In the genomic region with DNA sequence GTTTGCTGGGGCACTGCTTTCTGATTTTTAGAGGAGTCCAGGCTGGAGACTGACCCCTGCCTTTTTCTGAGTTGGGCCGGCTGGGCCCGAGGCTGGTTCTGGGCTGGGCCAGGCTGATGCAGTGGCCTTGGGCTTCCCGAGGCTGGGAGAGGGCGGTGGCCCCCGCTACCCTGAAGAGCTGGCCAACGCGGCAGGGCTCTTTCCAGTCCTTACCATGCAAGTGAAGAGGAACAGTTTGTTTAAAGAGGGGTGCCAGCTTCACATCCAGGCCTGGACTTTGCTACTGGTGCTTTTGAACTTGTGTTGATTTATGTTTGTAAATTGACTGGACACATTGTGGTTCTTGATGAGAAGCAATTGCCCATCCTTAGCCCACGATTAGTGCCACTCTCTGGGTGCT, we compare ENCODE assay signal across 19 cellular contexts. TPM values are rescaled to one million over a fixed set of nuclear protein-coding genes. Genes with fewer than 3 reads are reported as not detected.
DNase-seq lines count a peak whose midpoint lies in the region; ATAC-seq and TF ChIP-seq lines count a peak whose summit lies in the region.
"Had no signal": no experiment of that assay in that cellular context is flagged by ENCODE, and none has a peak within 500 bp of the region (broad histone marks: within the 10 kb centered on the region; RNA-seq: fewer than 3 reads in every experiment).

No MANE protein-coding gene starts in this region.

- H3K4me1 ChIP-seq in rectal smooth muscle tissue (ENCODE audit: control insufficient read depth, insufficient read depth, low read length) (peaks cover 23% of the 10 kb centered on the region), A673 (ENCODE audit: insufficient read depth, low read length, poor library complexity, severe bottlenecking) (no peaks in the 10 kb centered on the region)

- POLR2A ChIA-PET in RWPE1 (lab: Yijun Ruan, JAX; ENCODE audit: low non-redundant PET) = no interaction called here
- POLR2A ChIA-PET in A673 (lab: Charles Lee; ENCODE audit: low non-redundant PET) = no interaction called here

- DNase-seq in Right ventricle myocardium inferior (ENCODE audit: missing footprints) = no peak
- no peak for DNase-seq in left cardiac atrium
- DNase-seq in RWPE1 (ENCODE audit: low spot score) = no peak
- peak; percentile 37 for DNase-seq in left ventricle myocardium superior
- DNase-seq in A673 (ENCODE audit: low spot score) = no peak
- DNase-seq in GM19238 (ENCODE audit: insufficient read length, low spot score) = no peak
- DNase-seq in lower leg skin (ENCODE audit: low spot score in 2 of 2) = no peak
- DNase-seq: 8988T; CD4-positive, alpha-beta memory T cell; EL; GOT3; Kasumi-1; MG63; NCI-H1048; NCI-H1436; NCI-H1930; NCI-H226; NCI-H524 had no signal

- no peak overlapping the region for H3K9ac ChIP-seq in rectal smooth muscle tissue (ENCODE audit: low read length)

- H3K27ac ChIP-seq in RWPE1 (peak overlapping the region; percentile 26), rectal smooth muscle tissue (ENCODE audit: low read depth, low read length) (peak overlapping the region; percentile 33), A673 (ENCODE audit: low read depth, low read length, poor library complexity, severe bottlenecking) (no peak overlapping the region)

- H3K9me3 ChIP-seq in A673 (ENCODE audit: low read depth, low read length, poor library complexity, severe bottlenecking) = no peaks in the 10 kb centered on the region
- H3K9me3 ChIP-seq: MG63 had no signal

- no TSS peak for BruUV-seq in A673 (replicated peaks; lab: Mats Ljungman, UMichigan)

- CTCF ChIA-PET in RWPE1 (lab: Yijun Ruan, JAX) (no interaction called here), A673 (lab: Charles Lee) (no interaction called here)

- no peak for TF ChIP-seq CTCF in RWPE1 (conservative IDR thresholded peaks at IDR 0.05; ENCODE audit: low read depth)
- TF ChIP-seq CTCF in A673 (conservative IDR thresholded peaks at IDR 0.05; ENCODE audit: low read depth, low read length) = no peak
- TF ChIP-seq CTCF in lower leg skin (IDR thresholded peaks at IDR 0.05) = no peak

- no peaks in the 10 kb centered on the region for H3K36me3 ChIP-seq in rectal smooth muscle tissue (ENCODE audit: control insufficient read depth, insufficient read depth, low read length)
- no peaks in the 10 kb centered on the region for H3K36me3 ChIP-seq in A673 (ENCODE audit: insufficient read depth, low read length, poor library complexity, severe bottlenecking)

- TF ChIP-seq POLR2A in lower leg skin (IDR thresholded peaks at IDR 0.05) = no peak

- ATAC-seq in Right ventricle myocardium inferior (peak; percentile 39), left cardiac atrium (no peak), left ventricle myocardium superior (peak; percentile 30)

- no peak overlapping the region for H3K4me3 ChIP-seq in rectal smooth muscle tissue (ENCODE audit: low read length)
- no peak overlapping the region for H3K4me3 ChIP-seq in A673 (ENCODE audit: low read depth, low read length, poor library complexity, severe bottlenecking)
- no peak overlapping the region for H3K4me3 ChIP-seq in lower leg skin (ENCODE audit: low read depth, poor library complexity, severe bottlenecking)
- H3K4me3 ChIP-seq: MG63 had no signal

- WGBS in lower leg skin, 2 donors = 68 to 75% methylated on average over 7 to 8 of the region's 8 CpGs

- intact Hi-C loops in Right ventricle myocardium inferior (cut with DNase I) = no loop called here
- intact Hi-C loops in left cardiac atrium (cut with DNase I) = no loop called here
- intact Hi-C loops in left ventricle myocardium superior (cut with micrococcal nuclease) = no loop called here
- intact Hi-C loops in A673 (cut with micrococcal nuclease; ENCODE audit: unreplicated experiment) = no loop called here
- intact Hi-C loops in lower leg skin (cut with DNase I; ENCODE audit: low total_unique reads) = no loop called here

- H3K27me3 ChIP-seq in rectal smooth muscle tissue (ENCODE audit: control insufficient read depth, insufficient read depth, low read length) (no peaks in the 10 kb centered on the region), A673 (replicated peaks; ENCODE audit: insufficient read depth, low read depth, low read length, poor library complexity) (no peaks in the 10 kb centered on the region)
- H3K27me3 ChIP-seq: MG63 had no signal

RNA-seq across cellular contexts. Expression of a gene that starts 15.3 kb away (rescaled TPM):
- total RNA-seq in Right ventricle myocardium inferior (26.3 TPM), left cardiac atrium (10 to 100 TPM; 27.3 to 56.2 TPM), left ventricle myocardium superior (33.3 TPM), A673 (2021) (34.9 and 41.2 TPM in 2 replicates), lower leg skin (100 to 1,000 TPM in 1 of 4 donors, 10 to 100 TPM in 3; 59.6 to 172 (median 88.5) TPM)

Comparison
In these comparisons a context has a peak if more than half of its experiments do, and no peak if none do; other contexts are left out.
1. ATAC-seq: peak in Right ventricle myocardium inferior (single experiment) and left ventricle myocardium superior (single experiment); none in left cardiac atrium (0 of 2).